Comparison of ENCODE assay signal across 8 cellular contexts in the genomic region with DNA sequence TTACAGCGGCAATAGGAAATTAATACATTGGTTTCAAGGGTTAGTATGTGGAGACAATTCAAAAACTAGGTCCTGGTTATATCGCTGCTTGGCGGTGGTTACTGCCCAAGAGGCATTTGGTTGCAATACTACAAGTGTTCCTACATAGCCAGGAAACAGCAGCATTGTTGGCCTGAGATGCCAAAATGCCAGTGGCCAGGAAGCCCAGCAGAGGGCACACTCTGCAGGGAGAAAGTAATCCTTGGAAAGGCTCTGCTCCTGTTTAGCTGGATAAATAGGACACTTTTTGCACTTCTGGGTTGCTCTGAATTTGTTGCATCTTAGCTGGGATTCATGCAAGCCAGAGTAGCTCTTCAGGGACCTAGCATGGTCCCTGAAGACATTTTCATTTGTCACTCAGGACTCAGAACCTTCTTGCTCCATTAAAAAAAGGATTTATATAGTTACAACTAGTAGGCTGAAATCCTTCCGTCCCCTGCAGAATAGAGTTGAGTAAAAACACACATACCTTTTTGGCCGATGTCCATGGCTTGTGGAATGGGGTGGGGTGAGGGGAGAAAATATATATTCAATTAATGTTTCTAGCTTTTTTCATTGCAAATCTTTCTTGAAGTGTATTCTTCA.
A peak's percentile ranks its signal among the peaks of the same experiment; 100 is the strongest.
DNase-seq lines count a peak whose midpoint lies in the region; ATAC-seq, FAIRE-seq and TF ChIP-seq lines count a peak whose summit lies in the region.

No MANE protein-coding gene starts in this region.

- ATAC-seq in GM21737 (IDR thresholded peaks at IDR 0.05; ENCODE audit: unreplicated experiment) (no peak), GM18868 (IDR thresholded peaks at IDR 0.05; ENCODE audit: unreplicated experiment) (no peak), GM19023 (IDR thresholded peaks at IDR 0.05; ENCODE audit: unreplicated experiment) (no peak)

- TF ChIP-seq CTCF in AG10803 (conservative IDR thresholded peaks at IDR 0.05; ENCODE audit: low read length), result peak; percentile 82
- TF ChIP-seq CTCF in cardiac fibroblast (IDR thresholded peaks at IDR 0.05; ENCODE audit: low read depth, low read length), result peak; percentile 72

- H3K4me3 ChIP-seq in AG10803 (ENCODE audit: low read length), result no peak overlapping the region
- no peak overlapping the region for H3K4me3 ChIP-seq in cardiac fibroblast (replicated peaks in 1 of 2; ENCODE audit: low read depth in 2 of 2, low read length in 2 of 2)

- FAIRE-seq in GM19239 (lab: Jason Lieb, UNC), result peak; percentile 31

- DNase-seq in AG10803 (ENCODE audit: low read depth) (peak; percentile 62), GM19239 (ENCODE audit: insufficient read length, low spot score) (no peak), NCI-H446 treated with DMSO at 0.1 percent for 48 hours (lab: John Stamatoyannopoulos, UW) (peak; percentile 6), cardiac fibroblast (ENCODE audit: low read depth in 2 of 2) (peak; percentile 59 to 62), left kidney (ENCODE audit: low read depth, low spot score) (peak; percentile 77)
